13 cellular contexts compared by ENCODE assay signal in genomic region chr17:8290043-8290442, GRCh38. TPM values are rescaled to one million over a fixed set of nuclear protein-coding genes. Genes with fewer than 3 reads are reported as not detected.
DNase-seq lines count a peak whose midpoint lies in the region; ATAC-seq and TF ChIP-seq lines count a peak whose summit lies in the region.
"Had no signal": no experiment of that assay in that cellular context is flagged by ENCODE, and none has a peak within 500 bp of the region (broad histone marks: within the 10 kb centered on the region; RNA-seq: fewer than 3 reads in every experiment).

No MANE protein-coding gene starts in this region.

- no peaks in the 10 kb centered on the region for H3K9me2 ChIP-seq in HCT116 (ENCODE audit: insufficient read depth)

- H3K4me1 ChIP-seq in CD4-positive, alpha-beta memory T cell (ENCODE audit: insufficient read depth, low read length) = peaks cover 40% of the 10 kb centered on the region
- H3K4me1 ChIP-seq in HCT116 (ENCODE audit: control insufficient read depth in 1 of 2, insufficient read depth in 2 of 2, low read length in 2 of 2) = peaks cover 23 to 43% of the 10 kb centered on the region in 2 experiments
- peaks cover 8 to 22% of the 10 kb centered on the region in 2 donors for H3K4me1 ChIP-seq in naive thymus-derived CD4-positive, alpha-beta T cell (ENCODE audit: control insufficient read depth in 2 of 2, insufficient read depth in 2 of 2, low read length in 2 of 2)

- no peak overlapping the region for H2AFZ ChIP-seq in HCT116 (ENCODE audit: low read depth, low read length, poor library complexity, severe bottlenecking)

- RAD21 ChIA-PET in HCT116 (lab: Charles Lee; ENCODE audit: low non-redundant PET in 1 of 2, low total read pairs in 2 of 2, uncharacterized antibody in 2 of 2, unreplicated experiment in 2 of 2) = no interaction called here

- BruUV-seq in HCT116 (replicated peaks; lab: Mats Ljungman, UMichigan) = no TSS peak

- no peaks in the 10 kb centered on the region for H3K79me2 ChIP-seq in HCT116 (ENCODE audit: insufficient read depth, low read length)

- intact Hi-C loops in CD4-positive, alpha-beta memory T cell (cut with micrococcal nuclease) = no loop called here
- intact Hi-C loops in HCT116 (cut with micrococcal nuclease) = no loop called here
- intact Hi-C loops in naive thymus-derived CD4-positive, alpha-beta T cell (cut with micrococcal nuclease) = no loop called here

- no peaks in the 10 kb centered on the region for H3K36me3 ChIP-seq in CD4-positive, alpha-beta memory T cell (ENCODE audit: insufficient read depth, low read length)
- no peaks in the 10 kb centered on the region for H3K36me3 ChIP-seq in HCT116 (ENCODE audit: control insufficient read depth in 1 of 2, insufficient read depth in 2 of 2, low read length in 2 of 2)
- H3K36me3 ChIP-seq in naive thymus-derived CD4-positive, alpha-beta T cell (ENCODE audit: control insufficient read depth in 2 of 3, insufficient read depth in 3 of 3, low read length in 3 of 3) = peaks cover 0 to 7% (median 0%) of the 10 kb centered on the region in 3 experiments
- H3K36me3 ChIP-seq: uterus had no signal

- no peak for TF ChIP-seq CTCF in HCT116 (IDR thresholded peaks at IDR 0.05 in 2 of 3, conservative IDR thresholded peaks at IDR 0.05 in 1 of 3; ENCODE audit: borderline replicate concordance in 1 of 3, insufficient read depth in 1 of 3, low read depth in 2 of 3, low read length in 2 of 3)

- TF ChIP-seq POLR2A in HCT116 (IDR thresholded peaks at IDR 0.05; ENCODE audit: borderline replicate concordance, extremely low read depth, insufficient read depth, insufficient read length) = no peak

- no peaks in the 10 kb centered on the region for H3K27me3 ChIP-seq in CD4-positive, alpha-beta memory T cell (ENCODE audit: insufficient read depth, low read length)
- no peaks in the 10 kb centered on the region for H3K27me3 ChIP-seq in HCT116 (ENCODE audit: insufficient read depth, low read length)
- H3K27me3 ChIP-seq in naive thymus-derived CD4-positive, alpha-beta T cell (ENCODE audit: control insufficient read depth in 2 of 2, insufficient read depth in 2 of 2, low read length in 2 of 2) = no peaks in the 10 kb centered on the region
- H3K27me3 ChIP-seq: uterus had no signal

- H3K4me3 Mint-ChIP-seq in CD4-positive, alpha-beta memory T cell = peak overlapping the region; percentile 17 to 98 (median 97)
- H3K4me3 Mint-ChIP-seq in activated CD8-positive, alpha-beta T cell treated with anti-CD3 and anti-CD28 coated beads, Interleukin-2, amount 10 ng/mL, durations not matched to agents 7 days and 5 days = peak overlapping the region; percentile 84
- peak overlapping the region; percentile 81 to 100 (median 97) for H3K4me3 Mint-ChIP-seq in naive thymus-derived CD4-positive, alpha-beta T cell

- TF ChIP-seq RAD21 in HCT116 (IDR thresholded peaks at IDR 0.05; ENCODE audit: low read depth) = no peak

- H3K36me3 Mint-ChIP-seq in CD4-positive, alpha-beta memory T cell = peaks cover 0 to 7% of the 10 kb centered on the region in 2 donors
- peaks cover 19% of the 10 kb centered on the region for H3K36me3 Mint-ChIP-seq in activated CD8-positive, alpha-beta T cell treated with anti-CD3 and anti-CD28 coated beads, Interleukin-2, amount 10 ng/mL, durations not matched to agents 7 days and 5 days (ENCODE audit: low read depth)
- H3K36me3 Mint-ChIP-seq in naive thymus-derived CD4-positive, alpha-beta T cell = peaks cover 0 to 5% (median 0%) of the 10 kb centered on the region in 5 donors

- peak overlapping the region; percentile 99 for H3K4me2 ChIP-seq in HCT116 (ENCODE audit: low read length)

- H3K9me3 Mint-ChIP-seq in CD4-positive, alpha-beta memory T cell = no peaks in the 10 kb centered on the region
- H3K9me3 Mint-ChIP-seq in activated CD8-positive, alpha-beta T cell treated with anti-CD3 and anti-CD28 coated beads, Interleukin-2, amount 10 ng/mL, durations not matched to agents 7 days and 5 days (ENCODE audit: insufficient read depth) = no peaks in the 10 kb centered on the region
- no peaks in the 10 kb centered on the region for H3K9me3 Mint-ChIP-seq in naive thymus-derived CD4-positive, alpha-beta T cell

- no peak overlapping the region for H3K4me3 ChIP-seq in CD4-positive, alpha-beta memory T cell (ENCODE audit: low read length in 2 of 2)
- H3K4me3 ChIP-seq in HCT116 (replicated peaks in 1 of 2; ENCODE audit: low read depth in 1 of 2, low read length in 2 of 2) = peak overlapping the region in 1 of 2 experiments; percentile 89; a peak in 1 of 4 replicates
- no peak overlapping the region for H3K4me3 ChIP-seq in naive thymus-derived CD4-positive, alpha-beta T cell (ENCODE audit: low read length)

- CTCF ChIA-PET in CD4-positive, alpha-beta memory T cell (lab: Charles Lee; ENCODE audit: partially characterized antibody) = no interaction called here
- CTCF ChIA-PET in HCT116 (lab: Charles Lee) = no interaction called here
- CTCF ChIA-PET in activated CD8-positive, alpha-beta T cell treated with anti-CD3 and anti-CD28 coated beads, Interleukin-2, amount 10 ng/mL, durations not matched to agents 7 days and 5 days (lab: Charles Lee) = interaction anchor here (2.2 kb wide), 1 partner anchor 10 kb away, joined by 8 read pairs; no protein-coding TSS in a partner anchor
- CTCF ChIA-PET in naive thymus-derived CD4-positive, alpha-beta T cell (lab: Charles Lee) = interaction anchor here (0.8 kb wide), 1 partner anchor 216 kb away, joined by 3 read pairs; no protein-coding TSS in a partner anchor

- no peak overlapping the region for H3K9ac ChIP-seq in HCT116 (ENCODE audit: low read length)

- peak overlapping the region in 5 of 7 donors; percentile 9 to 75 (median 57) for H3K27ac Mint-ChIP-seq in CD4-positive, alpha-beta memory T cell
- H3K27ac Mint-ChIP-seq in activated CD8-positive, alpha-beta T cell treated with anti-CD3 and anti-CD28 coated beads, Interleukin-2, amount 10 ng/mL, durations not matched to agents 7 days and 5 days = peak overlapping the region; percentile 32
- peak overlapping the region in 7 of 9 donors; percentile 21 to 96 (median 65) for H3K27ac Mint-ChIP-seq in naive thymus-derived CD4-positive, alpha-beta T cell

- ATAC-seq in HCT116 = no peak
- no peak for ATAC-seq in activated CD8-positive, alpha-beta T cell treated with anti-CD3 and anti-CD28 coated beads, Interleukin-2, amount 10 ng/mL, durations not matched to agents 7 days and 5 days
- ATAC-seq in naive thymus-derived CD4-positive, alpha-beta T cell = no peak
- no peak for ATAC-seq in HG02852 (IDR thresholded peaks at IDR 0.05; ENCODE audit: unreplicated experiment)
- ATAC-seq: sciatic nerve had no signal

- H4K20me1 ChIP-seq in HCT116 (ENCODE audit: insufficient read depth) = no peaks in the 10 kb centered on the region

- DNase-seq in CD4-positive, alpha-beta memory T cell = no peak
- DNase-seq in HCT116 (ENCODE audit: low read depth, low spot score) (no peak), cortex of kidney (lab: John Stamatoyannopoulos, UW) (no peak), NCI-H1694 (lab: John Stamatoyannopoulos, UW) (no peak)
- no peak for DNase-seq in activated CD8-positive, alpha-beta T cell treated with anti-CD3 and anti-CD28 coated beads, Interleukin-2, amount 10 ng/mL, durations not matched to agents 7 days and 5 days
- DNase-seq in naive thymus-derived CD4-positive, alpha-beta T cell = no peak
- DNase-seq: amniotic stem cell, DMS79, NCI-H2171, RPMI8226, uterus had no signal

- H3K4me1 Mint-ChIP-seq in CD4-positive, alpha-beta memory T cell = peaks cover 21 to 64% (median 43%) of the 10 kb centered on the region in 4 donors
- H3K4me1 Mint-ChIP-seq in activated CD8-positive, alpha-beta T cell treated with anti-CD3 and anti-CD28 coated beads, Interleukin-2, amount 10 ng/mL, durations not matched to agents 7 days and 5 days (ENCODE audit: low read depth) = peaks cover 49% of the 10 kb centered on the region
- H3K4me1 Mint-ChIP-seq in naive thymus-derived CD4-positive, alpha-beta T cell = peaks cover 32 to 52% (median 47%) of the 10 kb centered on the region in 7 donors

- H3K27me3 Mint-ChIP-seq in CD4-positive, alpha-beta memory T cell = no peaks in the 10 kb centered on the region
- H3K27me3 Mint-ChIP-seq in activated CD8-positive, alpha-beta T cell treated with anti-CD3 and anti-CD28 coated beads, Interleukin-2, amount 10 ng/mL, durations not matched to agents 7 days and 5 days (ENCODE audit: low read depth) = no peaks in the 10 kb centered on the region
- no peaks in the 10 kb centered on the region for H3K27me3 Mint-ChIP-seq in naive thymus-derived CD4-positive, alpha-beta T cell

- H3K27ac ChIP-seq in CD4-positive, alpha-beta memory T cell (ENCODE audit: low read depth, low read length) = no peak overlapping the region
- H3K27ac ChIP-seq in HCT116 (ENCODE audit: low read depth, low read length) = no peak overlapping the region
- H3K27ac ChIP-seq in naive thymus-derived CD4-positive, alpha-beta T cell (ENCODE audit: low read depth, low read length) = no peak overlapping the region

- POLR2A ChIA-PET in CD4-positive, alpha-beta memory T cell (lab: Charles Lee; ENCODE audit: partially characterized antibody) = interaction anchor here (1.0 to 6.9 kb wide), 2 partner anchors 44 to 68 kb away, joined by 3 to 100 read pairs; partner anchors contain the start of genes CTC1 and PFAS
- POLR2A ChIA-PET in HCT116 (lab: Charles Lee) = no interaction called here
- POLR2A ChIA-PET in activated CD8-positive, alpha-beta T cell treated with anti-CD3 and anti-CD28 coated beads, Interleukin-2, amount 10 ng/mL, durations not matched to agents 7 days and 5 days (lab: Charles Lee) = interaction anchor here (6.0 kb wide), 1 partner anchor 42 kb away, joined by 39 read pairs; the partner anchor contains the start of genes CTC1 and PFAS
- POLR2A ChIA-PET in naive thymus-derived CD4-positive, alpha-beta T cell (lab: Charles Lee) = no interaction called here

- H3K9me3 ChIP-seq in CD4-positive, alpha-beta memory T cell (ENCODE audit: control insufficient read depth in 1 of 2, low read length in 2 of 2) = no peaks in the 10 kb centered on the region
- H3K9me3 ChIP-seq in HCT116 (ENCODE audit: control insufficient read depth in 1 of 2, insufficient read depth in 1 of 2, low read depth in 1 of 2, low read length in 2 of 2) = no peaks in the 10 kb centered on the region
- H3K9me3 ChIP-seq in naive thymus-derived CD4-positive, alpha-beta T cell (ENCODE audit: control insufficient read depth in 2 of 3, low read length in 3 of 3) = no peaks in the 10 kb centered on the region
- H3K9me3 ChIP-seq: uterus had no signal

RNA-seq across cellular contexts. Expression of gene RANGRF, which starts 1.6 kb away (rescaled TPM):
- 10 to 100 TPM; 39.7 to 42.8 TPM for total RNA-seq in CD4-positive, alpha-beta memory T cell
- 10 to 100 TPM; 77.5 to 96.2 TPM for polyA plus RNA-seq in CD4-positive, alpha-beta memory T cell
- total RNA-seq in HCT116 (2021; ENCODE audit: unreplicated experiment) = 33.2 TPM
- 41.0 and 55.0 TPM in 2 replicates for polyA plus RNA-seq in HCT116 (2012)
- 10 to 100 TPM; 49.8 to 55.6 TPM for total RNA-seq in activated CD8-positive, alpha-beta T cell treated with anti-CD3 and anti-CD28 coated beads, Interleukin-2, amount 10 ng/mL, durations not matched to agents 7 days and 5 days
- total RNA-seq in naive thymus-derived CD4-positive, alpha-beta T cell = 10 to 100 TPM; 26.0 to 46.1 (median 38.9) TPM
- polyA plus RNA-seq in naive thymus-derived CD4-positive, alpha-beta T cell = 10 to 100 TPM; 77.5 to 85.8 TPM

RNA-seq across cellular contexts. Expression of gene SLC25A35, which starts 5.2 kb away (rescaled TPM):
- total RNA-seq in CD4-positive, alpha-beta memory T cell = 1 to 10 TPM; 7.3 to 8.4 TPM
- polyA plus RNA-seq in CD4-positive, alpha-beta memory T cell = 1 to 10 TPM in 1 of 2 donors, under 1 TPM in 1; 0.86 to 1.1 TPM
- 4.7 TPM for total RNA-seq in HCT116 (2021; ENCODE audit: unreplicated experiment)
- polyA plus RNA-seq in HCT116 (2012) = 3.2 and 5.1 TPM in 2 replicates
- total RNA-seq in activated CD8-positive, alpha-beta T cell treated with anti-CD3 and anti-CD28 coated beads, Interleukin-2, amount 10 ng/mL, durations not matched to agents 7 days and 5 days = 1 to 10 TPM; 8.7 to 9.5 TPM
- 10 to 100 TPM in 1 of 5 experiments, 1 to 10 TPM in 4; 4.3 to 10.0 (median 7.0) TPM for total RNA-seq in naive thymus-derived CD4-positive, alpha-beta T cell
- 1 to 10 TPM in 1 of 2 donors, under 1 TPM in 1; 0.58 to 4.9 TPM for polyA plus RNA-seq in naive thymus-derived CD4-positive, alpha-beta T cell

RNA-seq across cellular contexts. Expression of gene ARHGEF15, which starts 20.0 kb away (rescaled TPM):
- not detected for total RNA-seq in CD4-positive, alpha-beta memory T cell
- polyA plus RNA-seq in CD4-positive, alpha-beta memory T cell = not detected
- not detected for total RNA-seq in HCT116 (2021; ENCODE audit: unreplicated experiment)
- polyA plus RNA-seq in HCT116 (2012) = not detected in 2 replicates
- total RNA-seq in activated CD8-positive, alpha-beta T cell treated with anti-CD3 and anti-CD28 coated beads, Interleukin-2, amount 10 ng/mL, durations not matched to agents 7 days and 5 days = not detected
- total RNA-seq in naive thymus-derived CD4-positive, alpha-beta T cell = not detected
- not detected for polyA plus RNA-seq in naive thymus-derived CD4-positive, alpha-beta T cell

RNA-seq across cellular contexts. Expression of gene PFAS, which starts 41.0 kb away (rescaled TPM):
- total RNA-seq in CD4-positive, alpha-beta memory T cell = 10 to 100 TPM; 23.0 to 29.1 TPM
- polyA plus RNA-seq in CD4-positive, alpha-beta memory T cell = 10 to 100 TPM in 1 of 2 donors, 1 to 10 TPM in 1; 8.9 to 14.8 TPM
- total RNA-seq in HCT116 (2021; ENCODE audit: unreplicated experiment) = 80.6 TPM
- polyA plus RNA-seq in HCT116 (2012) = 21.2 and 22.3 TPM in 2 replicates
- total RNA-seq in activated CD8-positive, alpha-beta T cell treated with anti-CD3 and anti-CD28 coated beads, Interleukin-2, amount 10 ng/mL, durations not matched to agents 7 days and 5 days = 10 to 100 TPM; 78.3 to 80.2 TPM
- total RNA-seq in naive thymus-derived CD4-positive, alpha-beta T cell = 10 to 100 TPM; 31.6 to 68.9 (median 31.9) TPM
- polyA plus RNA-seq in naive thymus-derived CD4-positive, alpha-beta T cell = 10 to 100 TPM; 15.2 to 17.4 TPM

RNA-seq across cellular contexts. Expression of gene CTC1, which starts 42.2 kb away (rescaled TPM):
- 100 to 1,000 TPM; 310 to 317 TPM for total RNA-seq in CD4-positive, alpha-beta memory T cell
- polyA plus RNA-seq in CD4-positive, alpha-beta memory T cell = 10 to 100 TPM; 17.0 to 46.8 TPM
- 80.4 TPM for total RNA-seq in HCT116 (2021; ENCODE audit: unreplicated experiment)
- 22.8 and 31.9 TPM in 2 replicates for polyA plus RNA-seq in HCT116 (2012)
- total RNA-seq in activated CD8-positive, alpha-beta T cell treated with anti-CD3 and anti-CD28 coated beads, Interleukin-2, amount 10 ng/mL, durations not matched to agents 7 days and 5 days = 100 to 1,000 TPM in 1 of 2 experiments, 10 to 100 TPM in 1; 94.8 to 102 TPM
- total RNA-seq in naive thymus-derived CD4-positive, alpha-beta T cell = 100 to 1,000 TPM; 124 to 366 (median 305) TPM
- polyA plus RNA-seq in naive thymus-derived CD4-positive, alpha-beta T cell = 10 to 100 TPM; 25.1 to 32.7 TPM

Comparison
In these comparisons a context has a peak if more than half of its experiments do, and no peak if none do; other contexts are left out.
1. CTCF ChIA-PET loops: an anchor here in activated CD8-positive, alpha-beta T cell treated with anti-CD3 and anti-CD28 coated beads, Interleukin-2, amount 10 ng/mL, durations not matched to agents 7 days and 5 days (2.2 kb wide) and naive thymus-derived CD4-positive, alpha-beta T cell (0.8 kb wide); none called in CD4-positive, alpha-beta memory T cell and HCT116.
2. POLR2A ChIA-PET loops: an anchor here in CD4-positive, alpha-beta memory T cell (1.0 to 6.9 kb wide) and activated CD8-positive, alpha-beta T cell treated with anti-CD3 and anti-CD28 coated beads, Interleukin-2, amount 10 ng/mL, durations not matched to agents 7 days and 5 days (6.0 kb wide); none called in HCT116 and naive thymus-derived CD4-positive, alpha-beta T cell.